In genomic region chr10:3142146-3142875, GRCh38 we compare ENCODE assay signal across 1 cellular context.
TF ChIP-seq lines count a peak whose summit lies in the region.

No MANE protein-coding gene starts in this region.

TF ChIP-seq in SK-N-SH, 30 proteins besides CTCF, POLR2A, EP300 and RAD21 (continued from another document):
- TF ChIP-seq, protein P1, sequence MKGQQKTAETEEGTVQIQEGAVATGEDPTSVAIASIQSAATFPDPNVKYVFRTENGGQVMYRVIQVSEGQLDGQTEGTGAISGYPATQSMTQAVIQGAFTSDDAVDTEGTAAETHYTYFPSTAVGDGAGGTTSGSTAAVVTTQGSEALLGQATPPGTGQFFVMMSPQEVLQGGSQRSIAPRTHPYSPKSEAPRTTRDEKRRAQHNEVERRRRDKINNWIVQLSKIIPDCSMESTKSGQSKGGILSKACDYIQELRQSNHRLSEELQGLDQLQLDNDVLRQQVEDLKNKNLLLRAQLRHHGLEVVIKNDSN (IDR thresholded peaks at IDR 0.05; ENCODE audit: borderline replicate concordance, low read depth) = no peak
- TF ChIP-seq, protein P2, sequence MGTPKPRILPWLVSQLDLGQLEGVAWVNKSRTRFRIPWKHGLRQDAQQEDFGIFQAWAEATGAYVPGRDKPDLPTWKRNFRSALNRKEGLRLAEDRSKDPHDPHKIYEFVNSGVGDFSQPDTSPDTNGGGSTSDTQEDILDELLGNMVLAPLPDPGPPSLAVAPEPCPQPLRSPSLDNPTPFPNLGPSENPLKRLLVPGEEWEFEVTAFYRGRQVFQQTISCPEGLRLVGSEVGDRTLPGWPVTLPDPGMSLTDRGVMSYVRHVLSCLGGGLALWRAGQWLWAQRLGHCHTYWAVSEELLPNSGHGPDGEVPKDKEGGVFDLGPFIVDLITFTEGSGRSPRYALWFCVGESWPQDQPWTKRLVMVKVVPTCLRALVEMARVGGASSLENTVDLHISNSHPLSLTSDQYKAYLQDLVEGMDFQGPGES (IDR thresholded peaks at IDR 0.05; ENCODE audit: low read depth, low read length) = no peak
